In the genomic region with DNA sequence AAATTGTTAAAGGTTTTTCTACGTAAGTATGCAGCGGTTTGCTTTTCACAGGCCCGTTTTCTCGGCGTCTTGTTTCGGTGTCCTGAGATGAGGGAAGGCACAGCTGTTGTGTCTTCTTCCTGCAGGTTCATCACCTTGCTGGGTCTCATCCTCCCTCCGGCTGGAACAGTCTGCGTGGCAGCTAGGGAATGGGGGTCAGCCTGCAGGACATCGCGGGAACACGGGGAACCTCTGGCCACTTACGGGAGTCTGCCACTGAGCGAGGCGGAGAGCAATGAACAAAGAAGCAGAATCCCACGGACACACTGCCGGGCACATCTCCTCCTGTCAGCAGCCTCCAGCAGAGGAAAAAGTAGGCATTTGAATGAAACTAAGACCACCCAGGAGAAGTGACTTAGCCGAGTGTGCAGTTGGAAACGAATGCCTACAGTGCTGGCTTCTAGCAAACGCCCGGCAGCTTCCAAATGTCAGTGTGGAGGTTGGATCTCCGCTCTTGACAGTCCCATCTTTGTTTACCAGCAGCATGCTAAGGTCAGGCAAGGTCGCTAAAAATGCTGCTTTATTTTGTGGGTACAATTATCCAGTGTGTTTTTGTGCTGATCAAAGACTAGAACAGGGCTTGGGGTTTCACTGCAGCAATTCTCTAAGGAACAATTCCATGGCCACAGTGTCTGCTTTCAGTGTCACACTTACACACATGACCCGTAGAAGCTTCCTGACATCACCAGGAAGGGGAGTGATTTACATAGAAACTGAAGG, we compare ENCODE assay signal across 20 cellular contexts.
DNase-seq lines count a peak whose midpoint lies in the region; ATAC-seq and TF ChIP-seq lines count a peak whose summit lies in the region.
"Had no signal": no experiment of that assay in that cellular context is flagged by ENCODE, and none has a peak within 500 bp of the region (broad histone marks: within the 10 kb centered on the region; RNA-seq: fewer than 3 reads in every experiment).

No MANE protein-coding gene starts in this region.

- H3K4me2 ChIP-seq in DOHH2 (ENCODE audit: low read length) (peak overlapping the region; percentile 18; the same call in 1 of the 2 replicates), osteoblast (ENCODE audit: insufficient read depth, low read length) (no peak overlapping the region)

- 78 to 80% methylated on average over 19 to 23 of the region's 23 CpGs for WGBS in body of pancreas, 2 donors

- TF ChIP-seq CTCF in DOHH2 (IDR thresholded peaks at IDR 0.05; ENCODE audit: low read depth, low read length, poor library complexity, severe bottlenecking) (no peak), osteoblast (IDR thresholded peaks at IDR 0.05; ENCODE audit: extremely low read depth, low read depth, low read length) (no peak), body of pancreas (IDR thresholded peaks at IDR 0.05) (no peak), natural killer cell (IDR thresholded peaks at IDR 0.05) (no peak)

- DNase-seq in hypothalamus (lab: John Stamatoyannopoulos, UW) (peak in 37 of 51 donors; percentile 5 to 84 (median 45)), osteoblast (ENCODE audit: insufficient read length, low spot score, missing footprints) (no peak), body of pancreas (no peak), natural killer cell (no peak)
- DNase-seq: activated CD4-positive, CD25-positive, alpha-beta regulatory T cell; activated CD8-positive, alpha-beta memory T cell treated with anti-CD3 and anti-CD28 coated beads for 24 hours; activated naive CD8-positive, alpha-beta T cell treated with anti-CD3 and anti-CD28 coated beads, Interleukin-2, amount 50 U/mL, for 24 hours; CD8-positive, alpha-beta memory T cell; foreskin fibroblast; naive thymus-derived CD4-positive, alpha-beta T cell; NCI-H187; NCI-H524; SHP77 treated with DMSO at 0.1 percent for 48 hours had no signal

- H2AFZ ChIP-seq in osteoblast (ENCODE audit: low read length) = peak overlapping the region; percentile 3

- no peak for ATAC-seq in body of pancreas
- no peak for ATAC-seq in HG02678 (IDR thresholded peaks at IDR 0.05; ENCODE audit: unreplicated experiment)
- no peak for ATAC-seq in natural killer cell
- no peak for ATAC-seq in HG02973 (IDR thresholded peaks at IDR 0.05; ENCODE audit: unreplicated experiment)
- ATAC-seq: activated naive CD8-positive, alpha-beta T cell treated with anti-CD3 and anti-CD28 coated beads, Interleukin-2, amount 50 U/mL, for 24 hours; GM12878; naive thymus-derived CD4-positive, alpha-beta T cell had no signal

- H3K9me2 ChIP-seq in DOHH2 (replicated peaks; ENCODE audit: control insufficient read depth, low read length) = no peaks in the 10 kb centered on the region

- H3K27me3 Mint-ChIP-seq in natural killer cell (ENCODE audit: low read depth in 2 of 2) = peaks cover 0 to 3% of the 10 kb centered on the region in 2 donors
- H3K27me3 Mint-ChIP-seq: activated naive CD8-positive, alpha-beta T cell treated with anti-CD3 and anti-CD28 coated beads, Interleukin-2, amount 50 U/mL, for 24 hours had no signal

- TF ChIP-seq POLR2A in body of pancreas (IDR thresholded peaks at IDR 0.05) = no peak

- H3K9me3 Mint-ChIP-seq in natural killer cell = no peaks in the 10 kb centered on the region
- H3K9me3 Mint-ChIP-seq: activated naive CD8-positive, alpha-beta T cell treated with anti-CD3 and anti-CD28 coated beads, Interleukin-2, amount 50 U/mL, for 24 hours; central memory CD8-positive, alpha-beta T cell; naive thymus-derived CD4-positive, alpha-beta T cell; T-helper 1 cell treated with Interleukin-12 subunit alpha and Interleukin-12 subunit beta and Interleukin-4 antibody, amounts not matched to agents 30 μg/mL and 1 μg/mL, for 36 hours had no signal

- no peaks in the 10 kb centered on the region for H3K4me1 Mint-ChIP-seq in natural killer cell
- H3K4me1 Mint-ChIP-seq: activated naive CD8-positive, alpha-beta T cell treated with anti-CD3 and anti-CD28 coated beads, Interleukin-2, amount 50 U/mL, for 24 hours; CD8-positive, alpha-beta memory T cell; central memory CD8-positive, alpha-beta T cell; naive thymus-derived CD4-positive, alpha-beta T cell had no signal

- H3K79me2 ChIP-seq in DOHH2 (ENCODE audit: control insufficient read depth, low read length) = no peaks in the 10 kb centered on the region
- no peaks in the 10 kb centered on the region for H3K79me2 ChIP-seq in osteoblast (ENCODE audit: insufficient read depth, low read length)

- no peaks in the 10 kb centered on the region for H3K36me3 Mint-ChIP-seq in natural killer cell
- H3K36me3 Mint-ChIP-seq: CD8-positive, alpha-beta memory T cell; naive thymus-derived CD4-positive, alpha-beta T cell had no signal

- no peaks in the 10 kb centered on the region for H4K20me1 ChIP-seq in DOHH2 (ENCODE audit: control insufficient read depth, insufficient read depth, low read depth, low read length)
- no peaks in the 10 kb centered on the region for H4K20me1 ChIP-seq in osteoblast (ENCODE audit: insufficient read depth, low read length)

- H3K27ac Mint-ChIP-seq in natural killer cell = no peak overlapping the region
- H3K27ac Mint-ChIP-seq: activated naive CD8-positive, alpha-beta T cell treated with anti-CD3 and anti-CD28 coated beads, Interleukin-2, amount 50 U/mL, for 24 hours; CD8-positive, alpha-beta memory T cell; naive thymus-derived CD4-positive, alpha-beta T cell; T-helper 1 cell treated with Interleukin-12 subunit alpha and Interleukin-12 subunit beta and Interleukin-4 antibody, amounts not matched to agents 30 μg/mL and 1 μg/mL, for 36 hours had no signal

- H3F3A ChIP-seq in DOHH2 (ENCODE audit: control insufficient read depth, insufficient read depth) = no peaks in the 10 kb centered on the region

- no peaks in the 10 kb centered on the region for H3K9me3 ChIP-seq in DOHH2 (ENCODE audit: control insufficient read depth, insufficient read depth, low read length)
- H3K9me3 ChIP-seq in osteoblast (ENCODE audit: low read depth, low read length) = no peaks in the 10 kb centered on the region
- H3K9me3 ChIP-seq in body of pancreas = no peaks in the 10 kb centered on the region

- no peaks in the 10 kb centered on the region for H3K27me3 ChIP-seq in DOHH2 (ENCODE audit: control insufficient read depth, low read length)
- H3K27me3 ChIP-seq in osteoblast (ENCODE audit: insufficient read depth, low read length) = no peaks in the 10 kb centered on the region
- H3K27me3 ChIP-seq in body of pancreas = no peaks in the 10 kb centered on the region

- H3K4me1 ChIP-seq in DOHH2 (ENCODE audit: control insufficient read depth, low read length) (peaks cover 21% of the 10 kb centered on the region), osteoblast (ENCODE audit: insufficient read depth, low read length) (peaks cover 6% of the 10 kb centered on the region), body of pancreas (no peaks in the 10 kb centered on the region)

- H3K4me3 Mint-ChIP-seq in natural killer cell = no peak overlapping the region
- H3K4me3 Mint-ChIP-seq: activated naive CD8-positive, alpha-beta T cell treated with anti-CD3 and anti-CD28 coated beads, Interleukin-2, amount 50 U/mL, for 24 hours; CD8-positive, alpha-beta memory T cell; central memory CD8-positive, alpha-beta T cell; naive thymus-derived CD4-positive, alpha-beta T cell; T-helper 1 cell treated with Interleukin-12 subunit alpha and Interleukin-12 subunit beta and Interleukin-4 antibody, amounts not matched to agents 30 μg/mL and 1 μg/mL, for 36 hours had no signal

- H3K27ac ChIP-seq in DOHH2 (ENCODE audit: low read depth, low read length) (no peak overlapping the region), angular gyrus (ENCODE audit: low read depth, low read length) (peak overlapping the region; percentile 94), osteoblast (ENCODE audit: low read depth, low read length) (no peak overlapping the region), body of pancreas (no peak overlapping the region)

- H3K36me3 ChIP-seq in DOHH2 (ENCODE audit: control insufficient read depth, low read length) (no peaks in the 10 kb centered on the region), osteoblast (ENCODE audit: insufficient read depth, low read length) (no peaks in the 10 kb centered on the region), body of pancreas (replicated peaks in 1 of 2; ENCODE audit: insufficient read depth in 1 of 2, low read depth in 2 of 2) (no peaks in the 10 kb centered on the region)

- H3K4me3 ChIP-seq in DOHH2 (ENCODE audit: low read length) (no peak overlapping the region), osteoblast (ENCODE audit: insufficient read depth, low read length) (no peak overlapping the region), body of pancreas (no peak overlapping the region)
- H3K4me3 ChIP-seq: GM12878 had no signal

- intact Hi-C loops in body of pancreas (cut with DNase I) (no loop called here), natural killer cell (cut with micrococcal nuclease) (no loop called here)

Comparison
In these comparisons a context has a peak if more than half of its experiments do, and no peak if none do; other contexts are left out.
1. DNase-seq: peak in hypothalamus (37 of 51); none in osteoblast (single experiment), body of pancreas (0 of 4) and natural killer cell (single experiment).